ENCODE assay signal across 28 cellular contexts in genomic region chr10:59317066-59317465, GRCh38. TPM values are rescaled to one million over a fixed set of nuclear protein-coding genes. Genes with fewer than 3 reads are reported as not detected.
DNase-seq lines count a peak whose midpoint lies in the region; ATAC-seq, FAIRE-seq and TF ChIP-seq lines count a peak whose summit lies in the region.
"Had no signal": no experiment of that assay in that cellular context is flagged by ENCODE, and none has a peak within 500 bp of the region (broad histone marks: within the 10 kb centered on the region; RNA-seq: fewer than 3 reads in every experiment).

No MANE protein-coding gene starts in this region.

- H3K9me3 ChIP-seq in kidney (ENCODE audit: control insufficient read depth in 1 of 2, low read length in 2 of 2): no peaks in the 10 kb centered on the region
- H3K9me3 ChIP-seq: BE2C, BLaER1 had no signal

- no peak overlapping the region for H3K9ac ChIP-seq in kidney (ENCODE audit: low read length in 2 of 2)
- H3K9ac ChIP-seq: BLaER1 had no signal

- no peak for DNase-seq in kidney
- DNase-seq in left kidney (ENCODE audit: low read depth, low spot score): peak; percentile 22
- DNase-seq in renal cortical epithelial cell (ENCODE audit: low read depth): peak; percentile 34
- no peak for DNase-seq in lower leg skin (ENCODE audit: low spot score in 2 of 2)
- DNase-seq in NCI-H69 (lab: John Stamatoyannopoulos, UW): no peak
- DNase-seq: 8988T; ACHN; BE2C; C1 segment of cervical spinal cord; CD4-positive, alpha-beta memory T cell; CD4-positive, CD25-positive, alpha-beta regulatory T cell; CD8-positive, alpha-beta memory T cell; COR-L47; DMS 273 treated with DMSO at 0.1 percent for 48 hours; DMS153; DMS53; DMS79; DND-41; EL; GDM1 had no signal

- H3K36me3 ChIP-seq in kidney (ENCODE audit: control insufficient read depth in 1 of 2, insufficient read depth in 2 of 2, low read length in 2 of 2): no peaks in the 10 kb centered on the region
- H3K36me3 ChIP-seq: BE2C, BLaER1 had no signal

- no peak overlapping the region for H3K4me3 ChIP-seq in kidney (ENCODE audit: low read length in 2 of 2)
- H3K4me3 ChIP-seq in lower leg skin (ENCODE audit: low read depth, poor library complexity, severe bottlenecking): no peak overlapping the region
- H3K4me3 ChIP-seq: BLaER1, GM12878 had no signal

- H3K27ac ChIP-seq in kidney (ENCODE audit: low read depth in 2 of 2, low read length in 2 of 2): no peak overlapping the region
- H3K27ac ChIP-seq: BLaER1 had no signal

- 85 to 92% methylated on average over 2 of the region's 2 CpGs for WGBS in lower leg skin, 2 donors

- no peak for TF ChIP-seq CTCF in kidney (IDR thresholded peaks at IDR 0.05; ENCODE audit: borderline replicate concordance, extremely low read depth, insufficient read depth)
- no peak for TF ChIP-seq CTCF in lower leg skin (IDR thresholded peaks at IDR 0.05)

- peaks cover 9% of the 10 kb centered on the region in 2 donors for H3K4me1 ChIP-seq in kidney (ENCODE audit: control insufficient read depth in 1 of 2, insufficient read depth in 1 of 2, low read depth in 1 of 2, low read length in 2 of 2)
- H3K4me1 ChIP-seq: BE2C had no signal

- TF ChIP-seq POLR2A in lower leg skin (IDR thresholded peaks at IDR 0.05): no peak

- intact Hi-C loops in kidney (cut with DNase I) (no loop called here), lower leg skin (cut with DNase I; ENCODE audit: low total_unique reads) (no loop called here)

- no peak for ATAC-seq in GM19351 (IDR thresholded peaks at IDR 0.05; ENCODE audit: unreplicated experiment)
- ATAC-seq: GM12878 had no signal

- FAIRE-seq in kidney (lab: Jason Lieb, UNC): peak; percentile 71
- FAIRE-seq: A204.1, GM12878, GM12892, GM18507 had no signal

RNA-seq across cellular contexts. Expression of gene FAM13C, which starts 45.3 kb away (rescaled TPM):
- 8.8 TPM for total RNA-seq in kidney
- 1.5 TPM for polyA plus RNA-seq in kidney (ENCODE audit: insufficient read depth, low read depth, low replicate concordance)
- 0.20 TPM in 1 of 2 replicates, not detected in the other for total RNA-seq in renal cortical epithelial cell
- 10 to 100 TPM in 2 of 4 donors, 1 to 10 TPM in 2; 5.0 to 18.5 (median 9.7) TPM for total RNA-seq in lower leg skin
- total RNA-seq: CD4-positive, alpha-beta memory T cell; CD4-positive, CD25-positive, alpha-beta regulatory T cell; CD8-positive, alpha-beta memory T cell; G401 had no signal
- polyA plus RNA-seq: CD14-positive monocyte; CD4-positive, alpha-beta memory T cell; CD4-positive, CD25-positive, alpha-beta regulatory T cell; CD8-positive, alpha-beta memory T cell had no signal

Comparison
In these comparisons a context has a peak if more than half of its experiments do, and no peak if none do; other contexts are left out.
1. DNase-seq: peak in left kidney (single experiment) and renal cortical epithelial cell (single experiment); none in kidney (single experiment), lower leg skin (0 of 2) and NCI-H69 (single experiment).